In genomic region chr12:98642801-98643200, GRCh38 we compare ENCODE assay signal across 7 cellular contexts. TPM values are rescaled to one million over a fixed set of nuclear protein-coding genes. Genes with fewer than 3 reads are reported as not detected.
DNase-seq lines count a peak whose midpoint lies in the region; ATAC-seq, FAIRE-seq and TF ChIP-seq lines count a peak whose summit lies in the region.
"Not testable (repeated sequence)": the region's sequence is repeated elsewhere in the genome, so short reads cannot be mapped to it uniquely, and the experiment has no call there.

No MANE protein-coding gene starts in this region.

- CTCF ChIA-PET in CD4-positive, alpha-beta T cell (lab: Charles Lee) = interaction anchor here (1.9 to 2.3 kb wide), 2 partner anchors 11 to 76 kb away, joined by 6 to 7 read pairs; no protein-coding TSS in a partner anchor
- CTCF ChIA-PET in K562 (lab: Yijun Ruan, JAX; ENCODE audit: low intra/inter-chr PET ratio) = not testable (repeated sequence)

- not testable (repeated sequence) for H3K27ac ChIP-seq in CD4-positive, alpha-beta T cell (ENCODE audit: low read depth, low read length); HL-60 (replicated peaks); SJSA1; K562 (ENCODE audit: extremely low read depth, low read depth, low read length); neural progenitor cell

- H3K27me3 ChIP-seq in CD4-positive, alpha-beta T cell (ENCODE audit: control insufficient read depth, insufficient read depth, low read length); HL-60 (ENCODE audit: insufficient read depth, poor library complexity, severe bottlenecking); SJSA1 (replicated peaks); K562 (ENCODE audit: control insufficient read depth in 2 of 2, insufficient read depth in 2 of 2, low read length in 2 of 2); neural progenitor cell: not testable (repeated sequence)

- not testable (repeated sequence) for H4K20me1 ChIP-seq in K562 (replicated peaks; ENCODE audit: control insufficient read depth, insufficient read depth, low read length)
- H4K20me1 ChIP-seq in neural progenitor cell (ENCODE audit: low read depth) = peaks cover 22% of the 10 kb centered on the region

- not testable (repeated sequence) for BruUV-seq in K562 (replicated peaks; lab: Mats Ljungman, UMichigan)

- H3K36me3 ChIP-seq in SJSA1 = peaks cover 25% of the 10 kb centered on the region
- not testable (repeated sequence) for H3K36me3 ChIP-seq in K562 (ENCODE audit: control insufficient read depth, insufficient read depth, low read length); neural progenitor cell

- H3K4me3 ChIP-seq in HL-60 (replicated peaks; ENCODE audit: insufficient read depth, low read length) (peak overlapping the region; percentile 99; the same call in 1 of the 2 replicates), SJSA1 (peak overlapping the region; percentile 79), K562 (0 out of 2 replicates have a peak overlapping the region, but pooled peaks have one; percentile 98), neural progenitor cell (peak overlapping the region; percentile 74)

- H3K4me3 Mint-ChIP-seq in CD4-positive, alpha-beta T cell = peak overlapping the region; percentile 99
- peak overlapping the region; percentile 96 for H3K4me3 Mint-ChIP-seq in activated T-cell treated with anti-CD3 and anti-CD28 coated beads, Interleukin-2, amount 50 U/mL, for 24 hours
- H3K4me3 Mint-ChIP-seq in glutamatergic neuron (ENCODE audit: unreplicated experiment) (peak overlapping the region; percentile 59), neural progenitor cell (peak overlapping the region; percentile 99)

- FAIRE-seq in K562 (lab: Jason Lieb, UNC) = not testable (repeated sequence)

- intact Hi-C loops in CD4-positive, alpha-beta T cell (cut with DNase I, micrococcal nuclease) = loop anchor here in 1 of 2 experiments (10.0 kb wide), 1 partner anchor 1622 kb away; the partner anchor contains the start of genes DEPDC4 and SCYL2
- intact Hi-C loops in K562 (cut with micrococcal nuclease) = not testable (repeated sequence)

- peaks cover 23% of the 10 kb centered on the region for H3K36me3 Mint-ChIP-seq in CD4-positive, alpha-beta T cell (ENCODE audit: low read depth)
- peaks cover 36% of the 10 kb centered on the region for H3K36me3 Mint-ChIP-seq in activated T-cell treated with anti-CD3 and anti-CD28 coated beads, Interleukin-2, amount 50 U/mL, for 24 hours (ENCODE audit: low read depth)
- H3K36me3 Mint-ChIP-seq in glutamatergic neuron (ENCODE audit: unreplicated experiment) = not testable (repeated sequence)
- H3K36me3 Mint-ChIP-seq in neural progenitor cell = peaks cover 11% of the 10 kb centered on the region

- H3K9ac ChIP-seq in K562 (ENCODE audit: insufficient read depth in 1 of 2, low read depth in 2 of 2, low read length in 2 of 2) = peak overlapping the region in 1 of 2 experiments; percentile 11; a peak in 1 of 4 replicates
- H3K9ac ChIP-seq in neural progenitor cell = not testable (repeated sequence)

- H3K9me1 ChIP-seq in K562 (ENCODE audit: control insufficient read depth, insufficient read depth, low read length) = not testable (repeated sequence)

- TF ChIP-seq POLR2A in K562 (conservative IDR thresholded peaks at IDR 0.05) = not testable (repeated sequence)

- H3F3A ChIP-seq in neural progenitor cell (ENCODE audit: low read depth) = peaks cover 15% of the 10 kb centered on the region

- POLR2A ChIA-PET in CD4-positive, alpha-beta T cell (lab: Charles Lee) = not testable (repeated sequence)
- POLR2A ChIA-PET in K562 (lab: Yijun Ruan, JAX) = interaction anchor here (0.6 to 2.1 kb wide), 5 partner anchors 11 to 48 kb away, joined by 3 to 18 read pairs (median 3); partner anchors contain the start of gene SLC25A3

- H3K27me3 Mint-ChIP-seq in CD4-positive, alpha-beta T cell; activated T-cell treated with anti-CD3 and anti-CD28 coated beads, Interleukin-2, amount 50 U/mL, for 24 hours; glutamatergic neuron (ENCODE audit: unreplicated experiment); neural progenitor cell (ENCODE audit: insufficient read depth, low read depth): not testable (repeated sequence)

- WGBS in K562 (ENCODE audit: insufficient coverage, low coverage, missing lambda C conversion rate) = 79% methylated on average over 5 of the region's 5 CpGs

- DNase-seq in CD4-positive, alpha-beta T cell; HL-60 (ENCODE audit: low read depth in 1 of 2, low spot score in 1 of 2); SJSA1 (ENCODE audit: low read depth in 1 of 2, low spot score in 2 of 2); activated T-cell treated with anti-CD3 and anti-CD28 coated beads, Interleukin-2, amount 50 U/mL, for 24 hours; K562 (ENCODE audit: extremely low read depth in 1 of 4, low spot score in 3 of 4); glutamatergic neuron; neural progenitor cell (ENCODE audit: low spot score): not testable (repeated sequence)

- not testable (repeated sequence) for TF ChIP-seq EP300 in K562 (IDR thresholded peaks at IDR 0.05; ENCODE audit: low read length)

- in situ Hi-C loops in K562 (cut with MboI) = not testable (repeated sequence)

- not testable (repeated sequence) for H3K9me3 ChIP-seq in CD4-positive, alpha-beta T cell (ENCODE audit: control insufficient read depth, low read length); SJSA1 (replicated peaks); K562 (replicated peaks; ENCODE audit: control insufficient read depth, insufficient read depth, low read depth, low read length); neural progenitor cell (ENCODE audit: low read depth)

- H3K79me2 ChIP-seq in K562 (ENCODE audit: control insufficient read depth, insufficient read depth, low read length) = peaks cover 66% of the 10 kb centered on the region
- H3K79me2 ChIP-seq in neural progenitor cell (ENCODE audit: low read depth) = peaks cover 89% of the 10 kb centered on the region

- H2AFZ ChIP-seq in K562 (ENCODE audit: low read depth, low read length); neural progenitor cell (replicated peaks): not testable (repeated sequence)

- H3K27ac Mint-ChIP-seq in CD4-positive, alpha-beta T cell; glutamatergic neuron (ENCODE audit: unreplicated experiment); neural progenitor cell: not testable (repeated sequence)
- H3K27ac Mint-ChIP-seq in activated T-cell treated with anti-CD3 and anti-CD28 coated beads, Interleukin-2, amount 50 U/mL, for 24 hours = peak overlapping the region; percentile 37

- H3K9me3 Mint-ChIP-seq in CD4-positive, alpha-beta T cell; activated T-cell treated with anti-CD3 and anti-CD28 coated beads, Interleukin-2, amount 50 U/mL, for 24 hours; glutamatergic neuron (ENCODE audit: unreplicated experiment); neural progenitor cell: not testable (repeated sequence)

- TF ChIP-seq RAD21 in K562 (CRISPR knock-in tag; conservative IDR thresholded peaks at IDR 0.05 in 1 of 2, IDR thresholded peaks at IDR 0.05 in 1 of 2) = not testable (repeated sequence)

- TF ChIP-seq CTCF in CD4-positive, alpha-beta T cell (IDR thresholded peaks at IDR 0.05); HL-60 (IDR thresholded peaks at IDR 0.05; ENCODE audit: insufficient read depth, low read length); K562 (IDR thresholded peaks at IDR 0.05 in 2 of 3, conservative IDR thresholded peaks at IDR 0.05 in 1 of 3; ENCODE audit: insufficient read depth in 2 of 3, low read depth in 1 of 3, low read length in 3 of 3); glutamatergic neuron (IDR thresholded peaks at IDR 0.05; ENCODE audit: partially characterized antibody, unreplicated experiment); neural progenitor cell (IDR thresholded peaks at IDR 0.05): not testable (repeated sequence)

- not testable (repeated sequence) for H3K4me1 ChIP-seq in SJSA1 (replicated peaks)
- peaks cover 3 to 11% of the 10 kb centered on the region in 2 experiments; a peak in 3 of 5 replicates for H3K4me1 ChIP-seq in K562 (replicated peaks in 1 of 2; ENCODE audit: control insufficient read depth in 2 of 2, insufficient read depth in 2 of 2, low read length in 2 of 2)
- H3K4me1 ChIP-seq in neural progenitor cell = peaks cover 14% of the 10 kb centered on the region

- H3K4me2 ChIP-seq in K562 (ENCODE audit: insufficient read depth, low read length) (peak overlapping the region; percentile 27; the same call in 1 of the 2 replicates), neural progenitor cell (peak overlapping the region; percentile 78)

- not testable (repeated sequence) for ATAC-seq in CD4-positive, alpha-beta T cell (ENCODE audit: poor library complexity); K562

- peaks cover 29% of the 10 kb centered on the region for H3K4me1 Mint-ChIP-seq in CD4-positive, alpha-beta T cell (ENCODE audit: low read depth)
- peaks cover 33% of the 10 kb centered on the region for H3K4me1 Mint-ChIP-seq in activated T-cell treated with anti-CD3 and anti-CD28 coated beads, Interleukin-2, amount 50 U/mL, for 24 hours (ENCODE audit: low read depth)
- H3K4me1 Mint-ChIP-seq in glutamatergic neuron (ENCODE audit: low read depth, unreplicated experiment) = not testable (repeated sequence)
- H3K4me1 Mint-ChIP-seq in neural progenitor cell = peaks cover 11% of the 10 kb centered on the region

RNA-seq across cellular contexts. Expression of gene IKBIP, which starts 1.8 kb away (rescaled TPM):
- total RNA-seq in CD4-positive, alpha-beta T cell = under 1 TPM; 0.56 to 0.82 TPM
- total RNA-seq in SJSA1 (2014; rRNA removed; shearing (Covaris generic)) = 86.0 and 103 TPM in 2 replicates
- total RNA-seq in K562 (2011; cell fraction: chromatin; rRNA removed; ENCODE audit: low replicate concordance) = 6.2 and 22.8 TPM in 2 replicates
- 6.2 and 7.0 TPM in 2 replicates for total RNA-seq in K562 (2011; cell fraction: nucleolus; rRNA removed)
- 11.0 and 14.5 TPM in 2 replicates for total RNA-seq in K562 (2011; cell fraction: nucleoplasm; rRNA removed)
- total RNA-seq in K562 (2014; rRNA removed) (14.1 and 14.9 TPM in 2 replicates), K562 (2014; rRNA removed; fragmentation: Illumina TruSeq; extraction: Trizol) (19.5 and 22.8 TPM in 2 replicates), K562 (2015; rRNA removed; fragmentation: Illumina TruSeq; extraction: Trizol) (16.5 and 17.8 TPM in 2 replicates), K562 (2021) (14.9 and 15.4 TPM in 2 replicates), glutamatergic neuron (ENCODE audit: unreplicated experiment) (6.1 TPM), neural progenitor cell (ENCODE audit: low replicate concordance) (31.1 and 51.6 TPM in 2 replicates)
- polyA plus RNA-seq in K562 (2011; rRNA removed) (12.3 and 16.2 TPM in 2 replicates), K562 (2014; fragmentation: Illumina TruSeq; extraction: Trizol) (12.6 and 15.3 TPM in 2 replicates), K562 (2014; fragmentation: Nextera tagmentation; extraction: Ambion mirVana) (1 to 10 TPM; 3.3 to 4.9 TPM), K562 (2014; rRNA removed) (14.9 and 15.8 TPM in 2 replicates)
- polyA plus RNA-seq in K562 (2011; cell fraction: cytosol; rRNA removed) = 3.1 and 5.1 TPM in 2 replicates
- polyA plus RNA-seq in K562 (2011; cell fraction: nucleus; rRNA removed) = 2.5 and 2.8 TPM in 2 replicates
- 12.4 and 14.4 TPM in 2 replicates for polyA plus RNA-seq in K562 (2012)
- polyA minus RNA-seq in K562 (2011; rRNA and poly(A)+ RNA removed) = 9.7 and 10.4 TPM in 2 replicates
- 4.7 and 4.8 TPM in 2 replicates for polyA minus RNA-seq in K562 (2011; cell fraction: cytosol; rRNA and poly(A)+ RNA removed)
- 2.7 and 3.8 TPM in 2 replicates for polyA minus RNA-seq in K562 (2011; cell fraction: nucleus; rRNA and poly(A)+ RNA removed)

RNA-seq across cellular contexts. Expression of gene APAF1, which starts 2.3 kb away (rescaled TPM):
- total RNA-seq in CD4-positive, alpha-beta T cell = 10 to 100 TPM; 13.5 to 14.5 TPM
- 25.4 and 41.4 TPM in 2 replicates for total RNA-seq in SJSA1 (2014; rRNA removed; shearing (Covaris generic))
- 34.4 and 111 TPM in 2 replicates for total RNA-seq in K562 (2011; cell fraction: chromatin; rRNA removed; ENCODE audit: low replicate concordance)
- 13.7 and 18.6 TPM in 2 replicates for total RNA-seq in K562 (2011; cell fraction: nucleolus; rRNA removed)
- 27.3 and 35.5 TPM in 2 replicates for total RNA-seq in K562 (2011; cell fraction: nucleoplasm; rRNA removed)
- 8.5 and 11.1 TPM in 2 replicates for total RNA-seq in K562 (2014; rRNA removed)
- total RNA-seq in K562 (2014; rRNA removed; fragmentation: Illumina TruSeq; extraction: Trizol) = 15.2 and 18.3 TPM in 2 replicates
- total RNA-seq in K562 (2015; rRNA removed; fragmentation: Illumina TruSeq; extraction: Trizol) = 10.8 TPM in 2 replicates
- 11.5 and 13.4 TPM in 2 replicates for total RNA-seq in K562 (2021)
- polyA plus RNA-seq in K562 (2011; rRNA removed) = 12.4 and 15.7 TPM in 2 replicates
- polyA plus RNA-seq in K562 (2011; cell fraction: cytosol; rRNA removed) = 5.2 and 7.2 TPM in 2 replicates
- 9.1 and 10.9 TPM in 2 replicates for polyA plus RNA-seq in K562 (2011; cell fraction: nucleus; rRNA removed)
- 6.7 and 9.1 TPM in 2 replicates for polyA plus RNA-seq in K562 (2012)
- 8.2 and 9.9 TPM in 2 replicates for polyA plus RNA-seq in K562 (2014; fragmentation: Illumina TruSeq; extraction: Trizol)
- polyA plus RNA-seq in K562 (2014; fragmentation: Nextera tagmentation; extraction: Ambion mirVana) = 1 to 10 TPM; 5.1 to 6.5 TPM
- polyA plus RNA-seq in K562 (2014; rRNA removed) = 7.2 and 8.4 TPM in 2 replicates
- polyA minus RNA-seq in K562 (2011; rRNA and poly(A)+ RNA removed) = 48.2 and 55.6 TPM in 2 replicates
- polyA minus RNA-seq in K562 (2011; cell fraction: cytosol; rRNA and poly(A)+ RNA removed) = 12.2 and 18.2 TPM in 2 replicates
- 12.1 and 26.7 TPM in 2 replicates for polyA minus RNA-seq in K562 (2011; cell fraction: nucleus; rRNA and poly(A)+ RNA removed)
- total RNA-seq in glutamatergic neuron (ENCODE audit: unreplicated experiment) = 20.8 TPM
- total RNA-seq in neural progenitor cell (ENCODE audit: low replicate concordance) = 43.2 and 69.1 TPM in 2 replicates

RNA-seq across cellular contexts. Expression of gene SLC25A3, which starts 49.3 kb away (rescaled TPM):
- total RNA-seq in CD4-positive, alpha-beta T cell = 100 to 1,000 TPM; 602 to 615 TPM
- 907 and 1,192 TPM in 2 replicates for total RNA-seq in SJSA1 (2014; rRNA removed; shearing (Covaris generic))
- total RNA-seq in K562 (2011; cell fraction: chromatin; rRNA removed; ENCODE audit: low replicate concordance) = 311 and 511 TPM in 2 replicates
- total RNA-seq in K562 (2011; cell fraction: nucleolus; rRNA removed) = 257 and 270 TPM in 2 replicates
- total RNA-seq in K562 (2011; cell fraction: nucleoplasm; rRNA removed) = 338 and 415 TPM in 2 replicates
- total RNA-seq in K562 (2014; rRNA removed) (450 and 515 TPM in 2 replicates), K562 (2014; rRNA removed; fragmentation: Illumina TruSeq; extraction: Trizol) (766 and 865 TPM in 2 replicates), K562 (2015; rRNA removed; fragmentation: Illumina TruSeq; extraction: Trizol) (498 and 500 TPM in 2 replicates), K562 (2021) (687 and 693 TPM in 2 replicates), glutamatergic neuron (ENCODE audit: unreplicated experiment) (481 TPM), neural progenitor cell (ENCODE audit: low replicate concordance) (956 and 1,100 TPM in 2 replicates)
- polyA plus RNA-seq in K562 (2011; rRNA removed) (405 and 419 TPM in 2 replicates), K562 (2014; fragmentation: Illumina TruSeq; extraction: Trizol) (571 and 592 TPM in 2 replicates), K562 (2014; fragmentation: Nextera tagmentation; extraction: Ambion mirVana) (100 to 1,000 TPM; 264 to 309 TPM), K562 (2014; rRNA removed) (449 and 495 TPM in 2 replicates)
- polyA plus RNA-seq in K562 (2011; cell fraction: cytosol; rRNA removed) = 556 and 768 TPM in 2 replicates
- polyA plus RNA-seq in K562 (2011; cell fraction: nucleus; rRNA removed) = 515 and 531 TPM in 2 replicates
- polyA plus RNA-seq in K562 (2012) = 638 and 684 TPM in 2 replicates
- 760 and 828 TPM in 2 replicates for polyA minus RNA-seq in K562 (2011; rRNA and poly(A)+ RNA removed)
- polyA minus RNA-seq in K562 (2011; cell fraction: cytosol; rRNA and poly(A)+ RNA removed) = 379 and 409 TPM in 2 replicates
- polyA minus RNA-seq in K562 (2011; cell fraction: nucleus; rRNA and poly(A)+ RNA removed) = 181 and 261 TPM in 2 replicates
